ENCODE assay signal across 2 cellular contexts in genomic region chr5:32155211-32155610, GRCh38.
TF ChIP-seq lines count a peak whose summit lies in the region.

No MANE protein-coding gene starts in this region.

TF ChIP-seq in HEK293, 187 proteins besides CTCF, POLR2A, EP300 and RAD21:
- TF ChIP-seq ZNF121 (tag by site-specific recombination; IDR thresholded peaks at IDR 0.05) (peak; percentile 88), ZBTB17 (tag by site-specific recombination; IDR thresholded peaks at IDR 0.05) (no peak), ZNF155 (tag by site-specific recombination; IDR thresholded peaks at IDR 0.05) (no peak)

TF ChIP-seq in GM12878, 131 proteins besides CTCF, POLR2A, EP300 and RAD21:
- no peak for TF ChIP-seq TAF1 (IDR thresholded peaks at IDR 0.05; ENCODE audit: borderline replicate concordance, low read depth, low read length)
- no peak for TF ChIP-seq CBFB (IDR thresholded peaks at IDR 0.05; ENCODE audit: low read depth)
- TF ChIP-seq TCF3 (IDR thresholded peaks at IDR 0.05; ENCODE audit: borderline replicate concordance, insufficient read depth, low read depth, low read length): no peak
- no peak for TF ChIP-seq DPF2 (IDR thresholded peaks at IDR 0.05)
- no peak for TF ChIP-seq ZNF217 (IDR thresholded peaks at IDR 0.05)
TF ChIP-seq in GM12878: peak in this region for 0.
